ENCODE assay signal across 29 cellular contexts in genomic region chr3:163644172-163644571, GRCh38.
"Had no signal": no experiment of that assay in that cellular context is flagged by ENCODE, and none has a peak within 500 bp of the region (broad histone marks: within the 10 kb centered on the region; RNA-seq: fewer than 3 reads in every experiment).

No MANE protein-coding gene starts in this region.

- H3K4me1 Mint-ChIP-seq: nephron progenitor cell; neural crest cell; stimulated activated effector memory CD8-positive, alpha-beta T cell treated with anti-CD3 and anti-CD28 coated beads, Interleukin-12 subunit alpha, Interleukin-12 subunit beta, amount 100 ng/mL, for 72 hours; stimulated activated naive B cell treated with anti-CD40 and anti-IgM and Interleukin-4, amounts not matched to agents 10 μg/mL and 1 μg/mL and 100 μg/mL, for 72 hours had no signal

- H3K4me3 Mint-ChIP-seq: natural killer cell treated with Interleukin-12 subunit alpha and Interleukin-12 subunit beta and Interleukin-15 and Interleukin-18, amount 100 ng/mL, for 72 hours; nephron progenitor cell; neural crest cell; stimulated activated effector memory CD8-positive, alpha-beta T cell treated with anti-CD3 and anti-CD28 coated beads, Interleukin-12 subunit alpha, Interleukin-12 subunit beta, amount 100 ng/mL, for 72 hours; stimulated activated naive B cell treated with anti-CD40 and anti-IgM and Interleukin-4, amounts not matched to agents 10 μg/mL and 1 μg/mL and 100 μg/mL, for 72 hours; stimulated activated naive CD8-positive, alpha-beta T cell treated with anti-CD3 and anti-CD28 coated beads, Interleukin-15, Interleukin-2, amounts not matched to agents 100 ng/mL and 50 ng/mL, for 24 hours had no signal

- H3K27me3 ChIP-seq: neutrophil, ovary, right lobe of liver, sigmoid colon, stomach, thyroid gland, tibial nerve, upper lobe of left lung, vagina had no signal

- H3K27me3 Mint-ChIP-seq: natural killer cell treated with Interleukin-12 subunit alpha and Interleukin-12 subunit beta and Interleukin-15 and Interleukin-18, amount 100 ng/mL, for 72 hours; progenitor cell of endocrine pancreas; stimulated activated naive B cell treated with anti-CD40 and anti-IgM and Interleukin-4, amounts not matched to agents 10 μg/mL and 1 μg/mL and 100 μg/mL, for 72 hours; stimulated activated naive CD8-positive, alpha-beta T cell treated with anti-CD3 and anti-CD28 coated beads, Interleukin-15, Interleukin-2, amounts not matched to agents 100 ng/mL and 50 ng/mL, for 24 hours had no signal

- H3K4me1 ChIP-seq: parathyroid adenoma, psoas muscle, right lobe of liver, sigmoid colon, stomach, thyroid gland, tibial nerve, upper lobe of left lung, vagina had no signal

- ATAC-seq: natural killer cell treated with Interleukin-12 subunit alpha and Interleukin-12 subunit beta and Interleukin-15 and Interleukin-18, amount 100 ng/mL, for 72 hours; psoas muscle; right cardiac atrium; right lobe of liver; stimulated activated effector memory CD8-positive, alpha-beta T cell treated with anti-CD3 and anti-CD28 coated beads, Interleukin-12 subunit alpha, Interleukin-12 subunit beta, amount 100 ng/mL, for 72 hours; stimulated activated naive B cell treated with anti-CD40 and anti-IgM and Interleukin-4, amounts not matched to agents 10 μg/mL and 1 μg/mL and 100 μg/mL, for 72 hours had no signal

- H3K27ac ChIP-seq: neutrophil, ovary, parathyroid adenoma, psoas muscle, right lobe of liver, sigmoid colon, stomach, thoracic aorta, thyroid gland, tibial nerve, upper lobe of left lung, vagina had no signal

- H3K9ac ChIP-seq: parathyroid adenoma had no signal

- H3K36me3 ChIP-seq: neutrophil, ovary, right lobe of liver, sigmoid colon, stomach, thoracic aorta, thyroid gland, tibial nerve, upper lobe of left lung, vagina had no signal

- H3K9me3 Mint-ChIP-seq: nephron progenitor cell, neural crest cell had no signal

- H2AFZ ChIP-seq: parathyroid adenoma had no signal

- DNase-seq: nephron progenitor cell; nucleus accumbens; ovary; posterior cingulate gyrus; psoas muscle; right cardiac atrium; right lobe of liver; sigmoid colon; small intestine; stimulated activated CD4-positive, alpha-beta T cell treated with anti-CD3 and anti-CD28 coated beads, Interleukin-15, amount 100 ng/mL, for 24 hours; stimulated activated CD4-positive, alpha-beta T cell treated with anti-CD3 and anti-CD28 coated beads, Interleukin-2, amount 100 ng/mL, for 24 hours; stimulated activated CD4-positive, alpha-beta T cell treated with anti-CD3 and anti-CD28 coated beads, Interleukin-2, amount 100 ng/mL, for 48 hours; stimulated activated CD4-positive, alpha-beta T cell treated with anti-CD3 and anti-CD28 coated beads, Interleukin-4, amount 100 ng/mL, for 24 hours; stimulated activated naive B cell treated with anti-CD40 and anti-IgM and Interleukin-4, amounts not matched to agents 10 μg/mL and 1 μg/mL and 100 μg/mL, for 72 hours; stimulated activated naive CD4-positive, alpha-beta T cell treated with Interleukin-2 at 50 U/mL for 16 hours; stomach; thyroid gland; upper lobe of left lung had no signal

- H3K36me3 Mint-ChIP-seq: stimulated activated effector memory CD8-positive, alpha-beta T cell treated with anti-CD3 and anti-CD28 coated beads, Interleukin-12 subunit alpha, Interleukin-12 subunit beta, amount 100 ng/mL, for 72 hours; stimulated activated naive B cell treated with anti-CD40 and anti-IgM and Interleukin-4, amounts not matched to agents 10 μg/mL and 1 μg/mL and 100 μg/mL, for 72 hours had no signal

- H3K79me2 ChIP-seq: parathyroid adenoma had no signal

- H3K9me3 ChIP-seq: neutrophil, ovary, psoas muscle, right lobe of liver, sigmoid colon, thoracic aorta, thyroid gland, tibial nerve, upper lobe of left lung, vagina had no signal

- H3K27ac Mint-ChIP-seq: natural killer cell treated with Interleukin-12 subunit alpha and Interleukin-12 subunit beta and Interleukin-15 and Interleukin-18, amount 100 ng/mL, for 72 hours; nephron progenitor cell; progenitor cell of endocrine pancreas; stimulated activated effector memory CD8-positive, alpha-beta T cell treated with anti-CD3 and anti-CD28 coated beads, Interleukin-12 subunit alpha, Interleukin-12 subunit beta, amount 100 ng/mL, for 72 hours; stimulated activated naive B cell treated with anti-CD40 and anti-IgM and Interleukin-4, amounts not matched to agents 10 μg/mL and 1 μg/mL and 100 μg/mL, for 72 hours; stimulated activated naive CD8-positive, alpha-beta T cell treated with anti-CD3 and anti-CD28 coated beads, Interleukin-15, Interleukin-2, amounts not matched to agents 100 ng/mL and 50 ng/mL, for 24 hours had no signal

- FAIRE-seq: small intestine, urothelium cell line had no signal

- H3K4me3 ChIP-seq: ovary, psoas muscle, right lobe of liver, sigmoid colon, stomach, thoracic aorta, thyroid gland, tibial nerve, upper lobe of left lung, vagina had no signal
